9 cellular contexts compared by ENCODE assay signal in genomic region chr11:132649277-132649676, GRCh38.
"Had no signal": no experiment of that assay in that cellular context is flagged by ENCODE, and none has a peak within 500 bp of the region (broad histone marks: within the 10 kb centered on the region; RNA-seq: fewer than 3 reads in every experiment).

No MANE protein-coding gene starts in this region.

- H3K27ac ChIP-seq: GM23248, HL-60 had no signal

- H3K9me3 ChIP-seq: HAP-1 had no signal

- H3K36me3 Mint-ChIP-seq: IgD-negative memory B cell had no signal

- H3K4me1 Mint-ChIP-seq: IgD-negative memory B cell had no signal

- H3K4me1 ChIP-seq: HAP-1 had no signal

- H3K27me3 Mint-ChIP-seq: IgD-negative memory B cell had no signal

- ATAC-seq: HCT116, HepG2 had no signal

- H3K36me3 ChIP-seq: HAP-1 had no signal

- H3K4me3 ChIP-seq: GM23248, HAP-1 had no signal

- H3K27ac Mint-ChIP-seq: IgD-negative memory B cell had no signal

- DNase-seq: GM23248, GOT3, H7, KBM-7 had no signal

- H2AFZ ChIP-seq: GM23248 had no signal
